8 cellular contexts compared by ENCODE assay signal in the genomic region with DNA sequence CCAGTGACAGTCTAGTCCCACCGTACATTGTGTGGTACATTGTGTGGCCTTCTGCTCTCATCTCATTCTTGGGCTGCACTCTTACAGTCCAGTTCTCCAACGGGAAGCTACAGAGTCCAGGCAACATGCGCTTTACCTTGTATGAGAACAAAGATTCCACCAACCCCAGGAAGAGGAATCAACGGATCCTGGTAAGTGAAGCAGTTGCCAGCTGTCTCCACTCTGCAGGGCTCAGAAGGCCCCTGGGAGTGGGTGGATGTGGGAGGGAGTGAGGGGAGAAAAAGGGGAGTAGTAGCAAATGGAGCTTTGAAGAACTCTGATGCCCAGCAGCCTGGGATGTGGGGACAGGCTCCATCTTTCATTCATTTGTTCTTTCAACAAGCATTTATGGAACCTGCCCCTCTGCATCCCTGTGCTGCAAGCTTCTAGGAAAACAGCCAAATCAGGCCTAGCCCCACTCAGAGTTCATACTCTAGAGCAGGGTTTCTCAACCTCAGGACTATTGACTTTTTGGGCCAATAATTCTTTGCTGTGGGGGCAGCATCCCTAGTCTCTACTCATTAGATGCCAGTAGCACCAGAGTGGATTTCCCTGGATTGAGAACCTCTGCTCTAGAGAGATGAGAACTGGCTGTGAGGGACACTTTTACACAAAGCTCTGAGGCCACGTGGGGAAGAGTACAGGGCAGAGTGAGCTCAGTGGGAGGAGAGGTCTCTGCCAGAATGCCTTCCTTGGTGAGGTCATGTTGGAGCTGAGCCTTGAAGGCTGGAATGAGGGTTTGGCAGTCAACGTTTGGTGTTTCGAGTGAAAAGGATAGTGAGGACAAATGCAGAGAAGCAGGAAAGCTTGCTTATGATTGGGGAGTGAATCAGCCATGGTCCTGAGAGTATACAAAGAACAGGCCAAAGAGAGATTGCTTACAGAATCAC. TPM values are rescaled to one million over a fixed set of nuclear protein-coding genes. Genes with fewer than 3 reads are reported as not detected.
DNase-seq lines count a peak whose midpoint lies in the region; ATAC-seq, FAIRE-seq and TF ChIP-seq lines count a peak whose summit lies in the region.

No MANE protein-coding gene starts in this region.

- H3K4me1 ChIP-seq in duodenal mucosa (ENCODE audit: control insufficient read depth in 1 of 2, insufficient read depth in 2 of 2, low read length in 2 of 2) (peaks cover 16 to 29% of the 10 kb centered on the region in 2 donors), mesenchymal stem cell (ENCODE audit: control insufficient read depth, insufficient read depth, low read depth, low read length) (peaks cover 13% of the 10 kb centered on the region), upper lobe of right lung (peaks cover 16% of the 10 kb centered on the region)

- H3K27me3 ChIP-seq in duodenal mucosa (ENCODE audit: control insufficient read depth in 1 of 2, insufficient read depth in 2 of 2, low read length in 2 of 2) (no peaks in the 10 kb centered on the region), mesenchymal stem cell (ENCODE audit: control insufficient read depth in 1 of 2, insufficient read depth in 1 of 2, low read length in 2 of 2) (no peaks in the 10 kb centered on the region), upper lobe of right lung (no peaks in the 10 kb centered on the region)

- no peak overlapping the region for H2AFZ ChIP-seq in mesenchymal stem cell (ENCODE audit: low read depth, low read length)

- peak overlapping the region in 1 of 2 experiments; percentile 46 for H2BK12ac ChIP-seq in mesenchymal stem cell (ENCODE audit: low read length in 2 of 2)

- no peak overlapping the region for H2AK5ac ChIP-seq in mesenchymal stem cell (ENCODE audit: low read length, severe bottlenecking)

- peak; percentile 3 for ATAC-seq in upper lobe of right lung
- ATAC-seq in HG03097 (IDR thresholded peaks at IDR 0.05; ENCODE audit: low FRiP score, unreplicated experiment): no peak

- peaks cover 12% of the 10 kb centered on the region for H3K79me1 ChIP-seq in mesenchymal stem cell (replicated peaks; ENCODE audit: low read length, poor library complexity, severe bottlenecking)

- no peak overlapping the region for H2BK15ac ChIP-seq in mesenchymal stem cell (ENCODE audit: low read depth, poor library complexity, severe bottlenecking)

- H2BK5ac ChIP-seq in mesenchymal stem cell (ENCODE audit: low read depth, low read length, poor library complexity, severe bottlenecking): no peak overlapping the region

- H3K36me3 ChIP-seq in duodenal mucosa (ENCODE audit: control insufficient read depth in 1 of 2, insufficient read depth in 2 of 2, low read length in 2 of 2): peaks cover 6 to 16% of the 10 kb centered on the region in 2 donors
- H3K36me3 ChIP-seq in mesenchymal stem cell (ENCODE audit: control insufficient read depth in 1 of 2, insufficient read depth in 2 of 2, low read depth in 1 of 2, low read length in 2 of 2): peaks cover 0 to 34% of the 10 kb centered on the region in 2 experiments
- peaks cover 30% of the 10 kb centered on the region for H3K36me3 ChIP-seq in upper lobe of right lung

- H3K9ac ChIP-seq in duodenal mucosa (ENCODE audit: low read depth in 1 of 2, low read length in 2 of 2) (peak overlapping the region; percentile 81 to 96), mesenchymal stem cell (ENCODE audit: low read length) (peak overlapping the region; percentile 93)

- peak overlapping the region; percentile 28 for H4K91ac ChIP-seq in mesenchymal stem cell (ENCODE audit: low read length)

- H3K18ac ChIP-seq in mesenchymal stem cell (ENCODE audit: low read depth in 1 of 2, low read length in 2 of 2): peak overlapping the region in 1 of 2 experiments; percentile 34

- H3K23ac ChIP-seq in mesenchymal stem cell (ENCODE audit: low read length in 2 of 2): peak overlapping the region in 1 of 2 experiments; percentile 46

- peak; percentile 29 for DNase-seq in NCI-H146 (lab: John Stamatoyannopoulos, UW)
- DNase-seq in NCI-H146 treated with DMSO at 0.1 percent for 48 hours (lab: John Stamatoyannopoulos, UW; ENCODE audit: unreplicated experiment): no peak
- peak; percentile 30 for DNase-seq in RCC 7860 (ENCODE audit: low spot score)
- DNase-seq in mesenchymal stem cell: peak; percentile 83
- no peak for DNase-seq in upper lobe of right lung
- DNase-seq in stimulated activated CD4-positive, alpha-beta T cell treated with anti-CD3 and anti-CD28 coated beads, Interleukin-4, amount 100 ng/mL, for 1 hour: no peak

- TF ChIP-seq CTCF in upper lobe of right lung (IDR thresholded peaks at IDR 0.05): no peak

- peak overlapping the region in 1 of 2 experiments; percentile 8 for H3K4ac ChIP-seq in mesenchymal stem cell (ENCODE audit: low read depth in 1 of 2, low read length in 2 of 2)

- H2BK120ac ChIP-seq in mesenchymal stem cell (ENCODE audit: low read depth, low read length): no peak overlapping the region

- intact Hi-C loops in upper lobe of right lung (cut with DNase I): no loop called here

- peak overlapping the region; percentile 52 for H3K4me2 ChIP-seq in mesenchymal stem cell (ENCODE audit: low read length, poor library complexity, severe bottlenecking)

- H4K8ac ChIP-seq in mesenchymal stem cell (ENCODE audit: low read length): no peak overlapping the region

- H3K27ac ChIP-seq in duodenal mucosa (ENCODE audit: low read depth, low read length) (no peak overlapping the region), mesenchymal stem cell (ENCODE audit: low read length, poor library complexity, severe bottlenecking) (peak overlapping the region; percentile 7), upper lobe of right lung (no peak overlapping the region)

- WGBS in mesenchymal stem cell: 17% methylated on average over 5 of the region's 7 CpGs

- no peak overlapping the region for H3K14ac ChIP-seq in mesenchymal stem cell (ENCODE audit: low read length in 2 of 2)

- H3K9me3 ChIP-seq in duodenal mucosa (ENCODE audit: control insufficient read depth in 1 of 2, low read length in 2 of 2) (no peaks in the 10 kb centered on the region), mesenchymal stem cell (ENCODE audit: control insufficient read depth, low read length) (no peaks in the 10 kb centered on the region), upper lobe of right lung (no peaks in the 10 kb centered on the region)

- H3K4me3 ChIP-seq in duodenal mucosa (ENCODE audit: low read depth in 1 of 2, low read length in 2 of 2) (peak overlapping the region; percentile 87 to 97), mesenchymal stem cell (ENCODE audit: insufficient read depth in 1 of 2, low read depth in 1 of 2, low read length in 2 of 2) (peak overlapping the region; percentile 73 to 96), upper lobe of right lung (peak overlapping the region; percentile 68)

- FAIRE-seq in RCC 7860 (lab: Jason Lieb, UNC): no peak

RNA-seq across cellular contexts. Expression of a gene that starts 1.1 kb away (rescaled TPM):
- polyA plus RNA-seq in mesenchymal stem cell (2013, experiment 1 of 2): 11.0 TPM
- polyA plus RNA-seq in mesenchymal stem cell (2013, experiment 2 of 2): 10.2 TPM
- 16.6 TPM for total RNA-seq in upper lobe of right lung

RNA-seq across cellular contexts. Expression of a gene that starts 21.6 kb away (rescaled TPM):
- 6.0 TPM for polyA plus RNA-seq in mesenchymal stem cell (2013, experiment 1 of 2)
- polyA plus RNA-seq in mesenchymal stem cell (2013, experiment 2 of 2): 5.9 TPM
- total RNA-seq in upper lobe of right lung: 10.1 TPM

Comparison
In these comparisons a context has a peak if more than half of its experiments do, and no peak if none do; other contexts are left out.
1. DNase-seq: peak in NCI-H146 (single experiment), RCC 7860 (single experiment) and mesenchymal stem cell (single experiment); none in NCI-H146 treated with DMSO at 0.1 percent for 48 hours (single experiment), upper lobe of right lung (single experiment) and stimulated activated CD4-positive, alpha-beta T cell treated with anti-CD3 and anti-CD28 coated beads, Interleukin-4, amount 100 ng/mL, for 1 hour (single experiment).
2. Peak in every context shown above with its lines, with median percentiles within 50 percentile points of each other: H3K4me3 ChIP-seq.